8 cellular contexts compared by ENCODE assay signal in the genomic region with DNA sequence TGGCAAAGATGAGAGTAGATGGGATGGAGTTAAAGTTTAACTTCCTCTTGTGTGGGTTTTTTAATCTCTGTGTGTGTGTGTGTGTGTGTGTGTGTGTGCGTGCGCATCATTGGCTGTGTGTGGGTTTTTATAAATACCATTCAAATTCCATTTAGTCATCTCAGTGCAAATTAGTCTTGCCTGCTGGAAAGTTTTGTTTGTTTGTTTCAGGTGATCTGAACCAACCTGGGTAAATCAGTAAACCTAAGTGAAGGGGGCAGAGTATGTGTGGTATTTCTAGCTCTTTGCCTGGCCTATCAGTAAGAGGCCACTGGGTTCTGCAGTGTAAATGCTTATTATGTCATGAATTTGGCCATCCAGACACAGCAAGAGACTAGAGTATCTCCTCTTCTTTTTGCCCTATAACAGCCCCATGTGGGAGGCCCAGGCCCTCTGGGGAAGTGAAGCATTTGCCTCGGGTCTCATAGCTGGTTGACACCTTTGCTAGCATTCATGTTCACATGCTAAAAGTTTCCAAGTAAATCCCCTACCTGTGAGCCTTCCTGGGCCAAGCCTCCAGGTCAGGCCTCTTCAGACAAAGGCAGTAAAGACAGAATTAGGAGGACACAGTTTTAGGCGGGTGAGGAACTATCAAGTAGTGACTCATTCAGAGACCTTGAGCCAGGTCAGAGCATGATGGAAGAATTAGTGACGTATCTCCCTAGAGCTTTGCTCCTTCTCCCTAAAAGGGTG. TPM values are rescaled to one million over a fixed set of nuclear protein-coding genes. Genes with fewer than 3 reads are reported as not detected.
A peak's percentile ranks its signal among the peaks of the same experiment; 100 is the strongest.
DNase-seq lines count a peak whose midpoint lies in the region; ATAC-seq, FAIRE-seq and TF ChIP-seq lines count a peak whose summit lies in the region.

No MANE protein-coding gene starts in this region.

- peaks cover 3% of the 10 kb centered on the region; the same call in 1 of the 2 replicates for H3K79me2 ChIP-seq in OCI-LY3 (ENCODE audit: low read length)
- no peaks in the 10 kb centered on the region for H3K79me2 ChIP-seq in HepG2 (ENCODE audit: insufficient read depth, low read length)

- BruUV-seq in HepG2 (replicated peaks; lab: Mats Ljungman, UMichigan) = no TSS peak

- H3K4me1 ChIP-seq in OCI-LY3 (ENCODE audit: low read length) = peaks cover 29% of the 10 kb centered on the region
- peaks cover 36% of the 10 kb centered on the region for H3K4me1 ChIP-seq in HepG2 (ENCODE audit: insufficient read depth, low read length)

- POLR2A ChIA-PET in HepG2 (lab: Yijun Ruan, JAX) = interaction anchor here (1.0 to 2.3 kb wide), 8 partner anchors 12 to 115 kb away, joined by 3 to 22 read pairs (median 5); a partner anchor contains a TSS

- H3K27me3 ChIP-seq in OCI-LY3 (ENCODE audit: low read depth, low read length) (no peaks in the 10 kb centered on the region), HepG2 (ENCODE audit: control insufficient read depth in 1 of 2, insufficient read depth in 2 of 2, low read length in 2 of 2) (no peaks in the 10 kb centered on the region)

- H3K9ac ChIP-seq in OCI-LY3 (ENCODE audit: low read length) (peak overlapping the region; percentile 47; the same call in 1 of the 2 replicates), HepG2 (ENCODE audit: insufficient read depth, low read depth, low read length) (no peak overlapping the region)

- no peak overlapping the region for H3K4me3 Mint-ChIP-seq in natural killer cell treated with Interleukin-12 subunit alpha and Interleukin-12 subunit beta and Interleukin-15 and Interleukin-18, amount 100 ng/mL, for 72 hours

- intact Hi-C loops in HepG2 (cut with micrococcal nuclease; ENCODE audit: unreplicated experiment) = loop anchor here (2.0 to 10.0 kb wide), 2 partner anchors 14 to 238 kb away; a partner anchor contains a TSS

- TF ChIP-seq EP300 in HepG2 (IDR thresholded peaks at IDR 0.05; ENCODE audit: low read depth in 2 of 2, low read length in 2 of 2) (peak in 1 of 2 experiments; percentile 37; a peak in 1 of 4 replicates), HepG2 (CRISPR knock-in tag; IDR thresholded peaks at IDR 0.05; ENCODE audit: borderline replicate concordance) (no peak)

- TF ChIP-seq RAD21 in HepG2 (CRISPR knock-in tag; IDR thresholded peaks at IDR 0.05) = no peak

- H3K9me3 ChIP-seq in OCI-LY3 (ENCODE audit: insufficient read depth, low read length) (no peaks in the 10 kb centered on the region), HepG2 (ENCODE audit: low read length) (no peaks in the 10 kb centered on the region)

- CTCF ChIA-PET in HepG2 (lab: Yijun Ruan, JAX; ENCODE audit: low intra/inter-chr PET ratio, low total read pairs) = no interaction called here

- H3K4me1 Mint-ChIP-seq in natural killer cell treated with Interleukin-12 subunit alpha and Interleukin-12 subunit beta and Interleukin-15 and Interleukin-18, amount 100 ng/mL, for 72 hours (ENCODE audit: low read depth in 2 of 2) = peaks cover 4 to 11% of the 10 kb centered on the region in 2 donors

- peak overlapping the region; percentile 31 for H3K4me3 ChIP-seq in OCI-LY3 (ENCODE audit: low read length)
- H3K4me3 ChIP-seq in HepG2 (replicated peaks in 1 of 3; ENCODE audit: insufficient read depth in 1 of 3, low read depth in 2 of 3, low read length in 3 of 3) = no peak overlapping the region; a peak in 1 of 6 replicates

- H3K27ac ChIP-seq in OCI-LY3 (ENCODE audit: low read length) (peak overlapping the region; percentile 80), HepG2 (ENCODE audit: extremely low read length, insufficient read depth, low read length) (peak overlapping the region; percentile 34), caudate nucleus (ENCODE audit: low read depth, low read length) (no peak overlapping the region)

- peaks cover 29% of the 10 kb centered on the region for H3K36me3 Mint-ChIP-seq in natural killer cell treated with Interleukin-12 subunit alpha and Interleukin-12 subunit beta and Interleukin-15 and Interleukin-18, amount 100 ng/mL, for 72 hours

- peaks cover 15% of the 10 kb centered on the region; the same call in 1 of the 2 replicates for H4K20me1 ChIP-seq in OCI-LY3 (ENCODE audit: insufficient read depth, low read length)
- no peaks in the 10 kb centered on the region for H4K20me1 ChIP-seq in HepG2 (ENCODE audit: insufficient read depth, low read length)

- FAIRE-seq in HepG2 (lab: Jason Lieb, UNC) = peak; percentile 43

- TF ChIP-seq POLR2A in HepG2 (IDR thresholded peaks at IDR 0.05; ENCODE audit: insufficient read depth in 1 of 2, low read depth in 2 of 2, low read length in 2 of 2) = no peak

- peaks cover 54% of the 10 kb centered on the region for H3K36me3 ChIP-seq in OCI-LY3 (replicated peaks; ENCODE audit: low read depth, low read length)
- peaks cover 10 to 32% of the 10 kb centered on the region in 2 experiments for H3K36me3 ChIP-seq in HepG2 (replicated peaks in 1 of 2; ENCODE audit: control insufficient read depth in 1 of 2, insufficient read depth in 2 of 2, low read length in 2 of 2)

- ATAC-seq in GM21825 (IDR thresholded peaks at IDR 0.05; ENCODE audit: unreplicated experiment) = peak; percentile 57
- ATAC-seq in HepG2 = peak; percentile 98
- no peak for ATAC-seq in natural killer cell treated with Interleukin-12 subunit alpha and Interleukin-12 subunit beta and Interleukin-15 and Interleukin-18, amount 100 ng/mL, for 72 hours

- no peaks in the 10 kb centered on the region for H3K9me3 Mint-ChIP-seq in natural killer cell treated with Interleukin-12 subunit alpha and Interleukin-12 subunit beta and Interleukin-15 and Interleukin-18, amount 100 ng/mL, for 72 hours

- 42% methylated on average over 5 of the region's 5 CpGs for WGBS in HepG2 (ENCODE audit: low lambda C conversion rate)

- DNase-seq in GM03348 (ENCODE audit: low spot score) (peak; percentile 29), HepG2 (ENCODE audit: low spot score) (peak; percentile 87), islet precursor cell (no peak), caudate nucleus (lab: John Stamatoyannopoulos, UW) (no peak)
- no peak for DNase-seq in natural killer cell treated with Interleukin-12 subunit alpha and Interleukin-12 subunit beta and Interleukin-15 and Interleukin-18, amount 100 ng/mL, for 72 hours (ENCODE audit: low spot score)
- DNase-seq in activated CD4-positive, alpha-beta T cell treated with anti-CD3 and anti-CD28 coated beads for 48 hours = no peak

- TF ChIP-seq CTCF in OCI-LY3 (IDR thresholded peaks at IDR 0.05; ENCODE audit: low read depth, low read length) (no peak), HepG2 (CRISPR knock-in tag; IDR thresholded peaks at IDR 0.05) (no peak)

- no peak overlapping the region for H2AFZ ChIP-seq in OCI-LY3 (ENCODE audit: low read depth, low read length)
- H2AFZ ChIP-seq in HepG2 (ENCODE audit: low read length) = no peak overlapping the region

- H3K27ac Mint-ChIP-seq in natural killer cell treated with Interleukin-12 subunit alpha and Interleukin-12 subunit beta and Interleukin-15 and Interleukin-18, amount 100 ng/mL, for 72 hours = peak overlapping the region in 1 of 2 donors; percentile 1

- in situ Hi-C loops in HepG2 (cut with HindIII; ENCODE audit: extremely low pct_ligation_motif_present, low pct_unique_long_range_greater_than_20kb) = loop anchor here (10.0 kb wide), 1 partner anchor 228 kb away; no protein-coding TSS in a partner anchor

- H3K27me3 Mint-ChIP-seq in natural killer cell treated with Interleukin-12 subunit alpha and Interleukin-12 subunit beta and Interleukin-15 and Interleukin-18, amount 100 ng/mL, for 72 hours = no peaks in the 10 kb centered on the region

- H3K4me2 ChIP-seq in OCI-LY3 (ENCODE audit: low read length) (peak overlapping the region; percentile 61), HepG2 (ENCODE audit: low read depth, low read length) (peak overlapping the region; percentile 47)

RNA-seq across cellular contexts. Expression of a gene that starts 14.7 kb away (rescaled TPM):
- 14.7 and 17.2 TPM in 2 replicates for total RNA-seq in HepG2 (2016; rRNA removed; fragmentation: Illumina TruSeq; extraction: Trizol)
- total RNA-seq in HepG2 (2016; cell fraction: cytosol; rRNA removed; fragmentation: Illumina TruSeq; extraction: Trizol; ENCODE audit: low read depth) = 6.7 TPM in 2 replicates
- total RNA-seq in HepG2 (2016; cell fraction: insoluble cytoplasmic fraction; rRNA removed; fragmentation: Illumina TruSeq; extraction: Trizol) = 12.6 and 16.4 TPM in 2 replicates
- 7.1 and 7.2 TPM in 2 replicates for total RNA-seq in HepG2 (2016; cell fraction: membrane; rRNA removed; fragmentation: Illumina TruSeq; extraction: Trizol)
- 23.2 and 23.6 TPM in 2 replicates for total RNA-seq in HepG2 (2016; cell fraction: nucleus; rRNA removed; fragmentation: Illumina TruSeq; extraction: Trizol)
- 27.2 and 28.2 TPM in 2 replicates for polyA plus RNA-seq in HepG2 (2011; rRNA removed)
- polyA plus RNA-seq in HepG2 (2011; cell fraction: cytosol; rRNA removed) = 8.2 TPM in 2 replicates
- polyA plus RNA-seq in HepG2 (2011; cell fraction: nucleus; rRNA removed) = 142 and 147 TPM in 2 replicates
- 16.7 and 18.0 TPM in 2 replicates for polyA plus RNA-seq in HepG2 (2012)
- polyA plus RNA-seq in HepG2 (2016; cell fraction: cytosol; fragmentation: Illumina TruSeq; extraction: Trizol; ENCODE audit: low read depth) = 1.3 and 1.4 TPM in 2 replicates
- 12.9 and 15.4 TPM in 2 replicates for polyA plus RNA-seq in HepG2 (2016; cell fraction: insoluble cytoplasmic fraction; fragmentation: Illumina TruSeq; extraction: Trizol; ENCODE audit: low read depth)
- 2.8 and 3.9 TPM in 2 replicates for polyA plus RNA-seq in HepG2 (2016; cell fraction: membrane; fragmentation: Illumina TruSeq; extraction: Trizol; ENCODE audit: low read depth)
- 58.6 and 63.7 TPM in 2 replicates for polyA plus RNA-seq in HepG2 (2016; cell fraction: nucleus; fragmentation: Illumina TruSeq; extraction: Trizol; ENCODE audit: insufficient read depth, low read depth)
- 33.3 and 85.9 TPM in 2 replicates for polyA minus RNA-seq in HepG2 (2011; rRNA and poly(A)+ RNA removed; ENCODE audit: low replicate concordance)
- 9.0 and 10.7 TPM in 2 replicates for polyA minus RNA-seq in HepG2 (2011; cell fraction: cytosol; rRNA and poly(A)+ RNA removed)
- 39.5 and 49.7 TPM in 2 replicates for polyA minus RNA-seq in HepG2 (2011; cell fraction: nucleus; rRNA and poly(A)+ RNA removed)
- total RNA-seq in natural killer cell treated with Interleukin-12 subunit alpha and Interleukin-12 subunit beta and Interleukin-15 and Interleukin-18, amount 100 ng/mL, for 72 hours = 10 to 100 TPM; 42.1 to 62.0 TPM

RNA-seq across cellular contexts. Expression of a gene that starts 32.6 kb away (rescaled TPM):
- 1.3 and 4.3 TPM in 2 replicates for total RNA-seq in HepG2 (2016; rRNA removed; fragmentation: Illumina TruSeq; extraction: Trizol)
- total RNA-seq in HepG2 (2016; cell fraction: cytosol; rRNA removed; fragmentation: Illumina TruSeq; extraction: Trizol; ENCODE audit: low read depth) = 0.88 and 1.3 TPM in 2 replicates
- 1.2 and 3.2 TPM in 2 replicates for total RNA-seq in HepG2 (2016; cell fraction: insoluble cytoplasmic fraction; rRNA removed; fragmentation: Illumina TruSeq; extraction: Trizol)
- 0.86 and 1.1 TPM in 2 replicates for total RNA-seq in HepG2 (2016; cell fraction: membrane; rRNA removed; fragmentation: Illumina TruSeq; extraction: Trizol)
- total RNA-seq in HepG2 (2016; cell fraction: nucleus; rRNA removed; fragmentation: Illumina TruSeq; extraction: Trizol) = 3.7 and 6.2 TPM in 2 replicates
- 5.2 and 10.3 TPM in 2 replicates for polyA plus RNA-seq in HepG2 (2011; rRNA removed)
- polyA plus RNA-seq in HepG2 (2011; cell fraction: cytosol; rRNA removed) = 4.1 and 5.0 TPM in 2 replicates
- 17.3 and 21.3 TPM in 2 replicates for polyA plus RNA-seq in HepG2 (2011; cell fraction: nucleus; rRNA removed)
- polyA plus RNA-seq in HepG2 (2012) = 4.4 and 4.5 TPM in 2 replicates
- polyA plus RNA-seq in HepG2 (2016; cell fraction: cytosol; fragmentation: Illumina TruSeq; extraction: Trizol; ENCODE audit: low read depth) = 1.1 and 1.5 TPM in 2 replicates
- 1.5 and 2.9 TPM in 2 replicates for polyA plus RNA-seq in HepG2 (2016; cell fraction: insoluble cytoplasmic fraction; fragmentation: Illumina TruSeq; extraction: Trizol; ENCODE audit: low read depth)
- polyA plus RNA-seq in HepG2 (2016; cell fraction: membrane; fragmentation: Illumina TruSeq; extraction: Trizol; ENCODE audit: low read depth) = 1.1 and 1.2 TPM in 2 replicates
- 17.9 and 19.1 TPM in 2 replicates for polyA plus RNA-seq in HepG2 (2016; cell fraction: nucleus; fragmentation: Illumina TruSeq; extraction: Trizol; ENCODE audit: insufficient read depth, low read depth)
- polyA minus RNA-seq in HepG2 (2011; rRNA and poly(A)+ RNA removed; ENCODE audit: low replicate concordance) = 8.8 and 82.9 TPM in 2 replicates
- 3.7 and 4.7 TPM in 2 replicates for polyA minus RNA-seq in HepG2 (2011; cell fraction: cytosol; rRNA and poly(A)+ RNA removed)
- 3.1 TPM in 2 replicates for polyA minus RNA-seq in HepG2 (2011; cell fraction: nucleus; rRNA and poly(A)+ RNA removed)
- total RNA-seq in natural killer cell treated with Interleukin-12 subunit alpha and Interleukin-12 subunit beta and Interleukin-15 and Interleukin-18, amount 100 ng/mL, for 72 hours = 10 to 100 TPM; 33.6 to 69.9 TPM

Comparison
In these comparisons a context has a peak if more than half of its experiments do, and no peak if none do; other contexts are left out.
1. DNase-seq: peak in GM03348 (single experiment) and HepG2 (single experiment); none in natural killer cell treated with Interleukin-12 subunit alpha and Interleukin-12 subunit beta and Interleukin-15 and Interleukin-18, amount 100 ng/mL, for 72 hours (single experiment), islet precursor cell (single experiment), caudate nucleus (0 of 61) and activated CD4-positive, alpha-beta T cell treated with anti-CD3 and anti-CD28 coated beads for 48 hours (single experiment).
2. ATAC-seq: peak in GM21825 (single experiment) and HepG2 (single experiment); none in natural killer cell treated with Interleukin-12 subunit alpha and Interleukin-12 subunit beta and Interleukin-15 and Interleukin-18, amount 100 ng/mL, for 72 hours (0 of 2).